9 cellular contexts compared by ENCODE assay signal in the genomic region with DNA sequence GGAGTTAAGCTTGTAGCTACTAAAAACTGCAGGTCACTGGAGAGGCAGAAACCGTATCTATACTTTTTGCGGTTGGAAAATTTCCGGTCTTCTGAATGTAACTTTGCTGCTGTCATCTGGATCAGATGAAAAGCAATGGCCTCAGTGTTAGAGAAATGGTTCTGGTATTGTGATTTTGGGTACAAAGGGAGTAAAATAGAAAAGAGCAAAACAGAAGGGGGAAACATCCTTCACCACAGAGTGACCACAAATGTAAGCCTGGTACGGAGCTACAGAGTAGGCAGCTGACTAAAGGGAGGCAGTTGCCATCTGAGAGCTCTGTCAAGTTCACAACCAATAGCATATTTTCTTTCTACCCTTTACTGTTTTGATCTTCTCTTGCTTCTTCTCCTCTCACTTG. TPM values are rescaled to one million over a fixed set of nuclear protein-coding genes. Genes with fewer than 3 reads are reported as not detected.
A peak's percentile ranks its signal among the peaks of the same experiment; 100 is the strongest.
DNase-seq lines count a peak whose midpoint lies in the region; ATAC-seq and TF ChIP-seq lines count a peak whose summit lies in the region.
"Had no signal": no experiment of that assay in that cellular context is flagged by ENCODE, and none has a peak within 500 bp of the region (broad histone marks: within the 10 kb centered on the region; RNA-seq: fewer than 3 reads in every experiment).

No MANE protein-coding gene starts in this region.

- H3K9me3 Mint-ChIP-seq in naive thymus-derived CD4-positive, alpha-beta T cell = no peaks in the 10 kb centered on the region

- intact Hi-C loops in PC-9 (cut with micrococcal nuclease; ENCODE audit: unreplicated experiment) (no loop called here), posterior cingulate gyrus (cut with DNase I) (no loop called here), sigmoid colon (cut with DNase I) (no loop called here)
- intact Hi-C loops in naive thymus-derived CD4-positive, alpha-beta T cell (cut with micrococcal nuclease) = loop anchor here (1.0 to 10.0 kb wide), 13 partner anchors 15 to 1740 kb away; a partner anchor contains a TSS

- BruUV-seq in PC-9 (replicated peaks; lab: Mats Ljungman, UMichigan) = no TSS peak

- POLR2A ChIA-PET in PC-9 (lab: Charles Lee; ENCODE audit: unreplicated experiment) = no interaction called here
- POLR2A ChIA-PET in naive thymus-derived CD4-positive, alpha-beta T cell (lab: Charles Lee) = interaction anchor here (0.8 to 4.0 kb wide), 4 partner anchors 14 to 120 kb away, joined by 3 to 19 read pairs (median 4); no protein-coding TSS in a partner anchor

- TF ChIP-seq CTCF in PC-9 (conservative IDR thresholded peaks at IDR 0.05) (no peak), BE2C (IDR thresholded peaks at IDR 0.05; ENCODE audit: low read depth, low read length) (no peak), sigmoid colon (IDR thresholded peaks at IDR 0.05) (no peak)

- H4K20me1 ChIP-seq in PC-9 (ENCODE audit: insufficient read depth) = no peaks in the 10 kb centered on the region

- peak overlapping the region; percentile 50 for H2AFZ ChIP-seq in PC-9

- no peaks in the 10 kb centered on the region for H3K9me2 ChIP-seq in PC-9 (ENCODE audit: insufficient read depth)

- no peaks in the 10 kb centered on the region for H3K79me2 ChIP-seq in PC-9 (ENCODE audit: low read depth)

- H3K4me1 ChIP-seq in PC-9 (replicated peaks; ENCODE audit: insufficient read depth) (peaks cover 15% of the 10 kb centered on the region), BE2C (no peaks in the 10 kb centered on the region), sigmoid colon (no peaks in the 10 kb centered on the region)
- peaks cover 66 to 82% of the 10 kb centered on the region in 2 donors for H3K4me1 ChIP-seq in naive thymus-derived CD4-positive, alpha-beta T cell (ENCODE audit: control insufficient read depth in 2 of 2, insufficient read depth in 2 of 2, low read length in 2 of 2)

- H3K9me3 ChIP-seq in PC-9 (ENCODE audit: insufficient read depth, low read depth) (no peaks in the 10 kb centered on the region; the same call in 1 of the 2 replicates), BE2C (no peaks in the 10 kb centered on the region), sigmoid colon (no peaks in the 10 kb centered on the region)
- no peaks in the 10 kb centered on the region for H3K9me3 ChIP-seq in naive thymus-derived CD4-positive, alpha-beta T cell (ENCODE audit: control insufficient read depth in 2 of 3, low read length in 3 of 3)

- no peaks in the 10 kb centered on the region for H3K27me3 Mint-ChIP-seq in naive thymus-derived CD4-positive, alpha-beta T cell

- H3K36me3 ChIP-seq in PC-9 (ENCODE audit: low read depth) (no peaks in the 10 kb centered on the region), BE2C (no peaks in the 10 kb centered on the region), sigmoid colon (no peaks in the 10 kb centered on the region)
- no peaks in the 10 kb centered on the region for H3K36me3 ChIP-seq in naive thymus-derived CD4-positive, alpha-beta T cell (ENCODE audit: control insufficient read depth in 2 of 3, insufficient read depth in 3 of 3, low read length in 3 of 3)

- H3K4me3 Mint-ChIP-seq in naive thymus-derived CD4-positive, alpha-beta T cell = no peak overlapping the region

- CTCF ChIA-PET in PC-9 (lab: Charles Lee) = no interaction called here
- CTCF ChIA-PET in naive thymus-derived CD4-positive, alpha-beta T cell (lab: Charles Lee) = interaction anchor here (0.7 to 1.3 kb wide), 3 partner anchors 9 to 146 kb away, joined by 3 to 4 read pairs (median 4); no protein-coding TSS in a partner anchor

- no peak overlapping the region for H3K4me2 ChIP-seq in PC-9

- DNase-seq in PC-9 (no peak), BE2C (no peak), posterior cingulate gyrus (no peak), sigmoid colon (no peak), cerebellar cortex (ENCODE audit: low spot score) (no peak)
- peak in 8 of 9 donors; percentile 44 to 88 (median 82) for DNase-seq in naive thymus-derived CD4-positive, alpha-beta T cell
- DNase-seq: NCI-H2029 had no signal

- H3K27ac ChIP-seq in PC-9 (no peak overlapping the region), sigmoid colon (no peak overlapping the region)
- peak overlapping the region; percentile 94 for H3K27ac ChIP-seq in naive thymus-derived CD4-positive, alpha-beta T cell (ENCODE audit: low read depth, low read length)

- ATAC-seq in GM19023 (IDR thresholded peaks at IDR 0.05; ENCODE audit: unreplicated experiment) (peak; percentile 86), HG02798 (IDR thresholded peaks at IDR 0.05; ENCODE audit: poor library complexity, unreplicated experiment) (peak; percentile 78)
- ATAC-seq in naive thymus-derived CD4-positive, alpha-beta T cell = peak; percentile 89

- no peak for TF ChIP-seq POLR2A in sigmoid colon (IDR thresholded peaks at IDR 0.05)

- peaks cover 9 to 47% (median 16%) of the 10 kb centered on the region in 5 donors for H3K36me3 Mint-ChIP-seq in naive thymus-derived CD4-positive, alpha-beta T cell

- TF ChIP-seq EP300 in sigmoid colon (IDR thresholded peaks at IDR 0.05) = no peak

- H3K27me3 ChIP-seq in PC-9 (ENCODE audit: insufficient read depth, low read depth) (no peaks in the 10 kb centered on the region), BE2C (peaks cover 7% of the 10 kb centered on the region), sigmoid colon (no peaks in the 10 kb centered on the region)
- no peaks in the 10 kb centered on the region for H3K27me3 ChIP-seq in naive thymus-derived CD4-positive, alpha-beta T cell (ENCODE audit: control insufficient read depth in 2 of 2, insufficient read depth in 2 of 2, low read length in 2 of 2)

- H3F3A ChIP-seq in PC-9 (ENCODE audit: insufficient read depth, low read depth) = no peaks in the 10 kb centered on the region

- H3K27ac Mint-ChIP-seq in naive thymus-derived CD4-positive, alpha-beta T cell = no peak overlapping the region

- peaks cover 0 to 34% (median 4%) of the 10 kb centered on the region in 7 donors for H3K4me1 Mint-ChIP-seq in naive thymus-derived CD4-positive, alpha-beta T cell

- WGBS in sigmoid colon, 2 donors = 45 to 83% methylated on average over 4 of the region's 4 CpGs

- H3K4me3 ChIP-seq in PC-9 (no peak overlapping the region), BE2C (ENCODE audit: low read depth, low read length) (no peak overlapping the region), sigmoid colon (no peak overlapping the region)
- peak overlapping the region; percentile 48 for H3K4me3 ChIP-seq in naive thymus-derived CD4-positive, alpha-beta T cell (ENCODE audit: low read length)

RNA-seq across cellular contexts. Expression of a gene that starts 5.6 kb away (rescaled TPM):
- 0.11 and 0.20 TPM in 2 replicates for total RNA-seq in PC-9 (2021)
- 100 to 1,000 TPM; 142 to 309 (median 219) TPM for total RNA-seq in naive thymus-derived CD4-positive, alpha-beta T cell
- polyA plus RNA-seq in naive thymus-derived CD4-positive, alpha-beta T cell = 100 to 1,000 TPM; 183 to 205 TPM
- 1.8 TPM for polyA plus RNA-seq in BE2C (2012; ENCODE audit: insufficient read depth, insufficient read length, low read depth)
- total RNA-seq in sigmoid colon = 1 to 10 TPM in 1 of 4 donors, under 1 TPM in 2, not detected in 1; under 0.01 to 2.3 (median 0.54) TPM
- polyA plus RNA-seq in sigmoid colon = 1 to 10 TPM in 2 of 3 donors, under 1 TPM in 1; 0.23 to 8.2 (median 1.8) TPM

RNA-seq across cellular contexts. Expression of a gene that starts 47.5 kb away (rescaled TPM):
- total RNA-seq in PC-9 (2021) (45.1 and 54.7 TPM in 2 replicates), sigmoid colon (not detected)
- 10 to 100 TPM in 1 of 5 experiments, under 1 TPM in 3, not detected in 1; 0.13 to 51.8 (median 0.27) TPM for total RNA-seq in naive thymus-derived CD4-positive, alpha-beta T cell
- 1 to 10 TPM; 1.7 to 1.8 TPM for polyA plus RNA-seq in naive thymus-derived CD4-positive, alpha-beta T cell
- not detected for polyA plus RNA-seq in BE2C (2012; ENCODE audit: insufficient read depth, insufficient read length, low read depth)
- under 1 TPM in 1 of 3 donors, not detected in 2; 0.92 TPM for polyA plus RNA-seq in sigmoid colon

Comparison
In these comparisons a context has a peak if more than half of its experiments do, and no peak if none do; other contexts are left out.
1. DNase-seq: peak in naive thymus-derived CD4-positive, alpha-beta T cell (8 of 9); none in PC-9 (0 of 2), BE2C (single experiment), posterior cingulate gyrus (0 of 10), sigmoid colon (single experiment) and cerebellar cortex (single experiment).
2. RNA of a gene that starts 5.6 kb away (total RNA-seq): 142 to 309 TPM in naive thymus-derived CD4-positive, alpha-beta T cell; under 0.01 to 2.3 TPM in sigmoid colon and 0.11 to 0.20 TPM in PC-9; every median in the first group is over 10 times any median in the second.
3. intact Hi-C loops: an anchor here in naive thymus-derived CD4-positive, alpha-beta T cell (1.0 to 10.0 kb wide); none called in PC-9, posterior cingulate gyrus and sigmoid colon.
4. Peak in every context shown above with its lines, with median percentiles within 50 percentile points of each other: ATAC-seq.